7 cellular contexts compared by ENCODE assay signal in the genomic region with DNA sequence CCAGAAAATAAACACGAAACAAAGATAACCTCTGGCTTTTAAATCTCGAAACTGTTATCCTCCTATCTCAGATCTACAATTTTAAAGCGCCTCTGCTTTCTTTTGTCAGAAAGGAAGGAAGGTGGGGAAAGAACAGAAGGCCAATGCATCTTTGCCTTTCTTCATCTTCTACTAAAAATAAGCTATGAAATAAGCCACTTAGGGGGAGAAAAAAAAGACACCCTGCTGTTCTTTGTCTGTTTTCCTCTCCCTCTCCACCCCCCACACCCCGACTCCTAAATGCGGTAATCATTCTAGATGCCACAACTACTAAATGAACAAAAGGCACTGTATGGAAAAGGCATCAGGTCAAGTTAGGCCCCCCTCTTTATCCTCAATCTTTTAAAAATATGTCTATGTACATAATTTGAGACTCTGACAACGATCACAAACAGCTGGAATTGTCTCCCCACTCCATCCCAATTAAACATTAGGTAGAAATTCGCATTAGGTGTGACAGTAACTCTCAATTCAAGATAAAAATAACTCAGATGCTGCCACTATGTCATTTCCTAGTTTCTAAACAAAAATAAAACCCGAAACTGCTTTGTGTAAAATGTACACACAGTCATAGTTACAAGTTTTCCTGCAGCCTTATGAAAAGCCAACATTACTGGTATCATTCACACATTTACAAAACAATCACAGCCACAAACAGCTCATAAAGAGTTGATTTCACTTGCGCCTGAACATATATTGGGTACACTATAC. TPM values are rescaled to one million over a fixed set of nuclear protein-coding genes. Genes with fewer than 3 reads are reported as not detected.
DNase-seq lines count a peak whose midpoint lies in the region; ATAC-seq and TF ChIP-seq lines count a peak whose summit lies in the region.

No MANE protein-coding gene starts in this region.

- intact Hi-C loops in right lobe of liver (cut with DNase I): no loop called here

- H3K9me3 ChIP-seq in right lobe of liver: no peaks in the 10 kb centered on the region

- H3K4me1 ChIP-seq in right lobe of liver: peaks cover 0 to 36% (median 8%) of the 10 kb centered on the region in 4 donors

- TF ChIP-seq POLR2A in right lobe of liver (IDR thresholded peaks at IDR 0.05): no peak

- ATAC-seq in GM18498 (IDR thresholded peaks at IDR 0.05; ENCODE audit: unreplicated experiment): peak; percentile 19
- ATAC-seq in HG02938 (IDR thresholded peaks at IDR 0.05; ENCODE audit: unreplicated experiment): peak; percentile 26
- no peak for ATAC-seq in right lobe of liver

- in situ Hi-C loops in astrocyte of the spinal cord (cut with HindIII; ENCODE audit: low sequenced_read_pairs): no loop called here

- no peaks in the 10 kb centered on the region for H3K36me3 ChIP-seq in right lobe of liver

- WGBS in right lobe of liver (ENCODE audit: insufficient coverage, low coverage, low lambda C conversion rate, missing lambda C conversion rate): 8% methylated on average over 9 of the region's 9 CpGs

- H3K27ac ChIP-seq in right lobe of liver: peak overlapping the region; percentile 96 to 100 (median 99)

- no peaks in the 10 kb centered on the region for H3K27me3 ChIP-seq in right lobe of liver

- TF ChIP-seq CTCF in astrocyte of the spinal cord (IDR thresholded peaks at IDR 0.05; ENCODE audit: low read depth, low read length) (no peak), right lobe of liver (IDR thresholded peaks at IDR 0.05) (no peak)

- peak overlapping the region; percentile 86 for H3K4me3 ChIP-seq in astrocyte of the spinal cord (ENCODE audit: low read depth, low read length)
- H3K4me3 ChIP-seq in right lobe of liver: peak overlapping the region; percentile 88 to 99 (median 88)

- DNase-seq in astrocyte of the spinal cord (ENCODE audit: low read depth, low spot score) (peak; percentile 45), right lobe of liver (no peak), NCI-H510A treated with DMSO at 0.1 percent for 48 hours (lab: John Stamatoyannopoulos, UW) (no peak), H4 (ENCODE audit: low spot score) (no peak)
- DNase-seq in stimulated activated CD4-positive, alpha-beta T cell treated with anti-CD3 and anti-CD28 coated beads, Interleukin-15, amount 100 ng/mL, for 24 hours: no peak

RNA-seq across cellular contexts. Expression of gene UBE2H, which starts 2.4 kb away (rescaled TPM):
- total RNA-seq in right lobe of liver: 10 to 100 TPM; 27.4 to 47.0 (median 35.6) TPM
- 26.2 and 32.5 TPM in 2 replicates for total RNA-seq in H4 (2014; rRNA removed; shearing (Covaris generic))

Comparison
In these comparisons a context has a peak if more than half of its experiments do, and no peak if none do; other contexts are left out.
1. ATAC-seq: peak in GM18498 (single experiment) and HG02938 (single experiment); none in right lobe of liver (0 of 4).